In genomic region chr10:103855424-103855823, GRCh38 we compare ENCODE assay signal across 1 cellular context.
A peak's percentile ranks its signal among the peaks of the same experiment; 100 is the strongest.
TF ChIP-seq lines count a peak whose summit lies in the region.

TSS of gene SH3PXD2A (minus strand) at chr10:103855576. CDS start at chr10:103855266, 310 bp downstream.

TF ChIP-seq in HepG2, 621 proteins besides CTCF, POLR2A, EP300 and RAD21 (continued from another document and continues in another):
- TF ChIP-seq ZNF280B (CRISPR knock-in tag; IDR thresholded peaks at IDR 0.05; ENCODE audit: borderline replicate concordance) (no peak), U2AF2 (IDR thresholded peaks at IDR 0.05; ENCODE audit: low read depth, low read length) (no peak), RARA (CRISPR knock-in tag; IDR thresholded peaks at IDR 0.05) (no peak), ARNT (IDR thresholded peaks at IDR 0.05) (no peak), TOPORS (CRISPR knock-in tag; IDR thresholded peaks at IDR 0.05) (no peak; the same call in 1 of the 2 replicates), RBM39 (IDR thresholded peaks at IDR 0.05; ENCODE audit: low read depth, low read length, poor library complexity, severe bottlenecking) (no peak), ZNF407 (CRISPR knock-in tag; IDR thresholded peaks at IDR 0.05; ENCODE audit: not compliant biosample characterization) (no peak), NR2C2 (CRISPR knock-in tag; IDR thresholded peaks at IDR 0.05; ENCODE audit: borderline replicate concordance) (no peak), PTBP1 (IDR thresholded peaks at IDR 0.05; ENCODE audit: low read depth, low read length, poor library complexity, severe bottlenecking) (no peak), FOSL2 (CRISPR knock-in tag; IDR thresholded peaks at IDR 0.05) (no peak), ETV6 (CRISPR knock-in tag; conservative IDR thresholded peaks at IDR 0.05) (no peak), ZC3H4 (CRISPR knock-in tag; IDR thresholded peaks at IDR 0.05; ENCODE audit: borderline replicate concordance) (no peak), ZNF709 (CRISPR knock-in tag; IDR thresholded peaks at IDR 0.05) (no peak; the same call in 1 of the 2 replicates), SP1 (IDR thresholded peaks at IDR 0.05) (no peak), SP1 (CRISPR knock-in tag; IDR thresholded peaks at IDR 0.05) (peak; percentile 32; the same call in 1 of the 2 replicates), ARID4A (CRISPR knock-in tag; IDR thresholded peaks at IDR 0.05; ENCODE audit: borderline replicate concordance) (no peak), IKZF4 (CRISPR knock-in tag; IDR thresholded peaks at IDR 0.05; ENCODE audit: borderline replicate concordance, low read depth, not compliant biosample characterization) (no peak), BCL6 (CRISPR knock-in tag; IDR thresholded peaks at IDR 0.05) (no peak), ZMAT3 (CRISPR knock-in tag; conservative IDR thresholded peaks at IDR 0.05) (no peak), MAFF (IDR thresholded peaks at IDR 0.05; ENCODE audit: low read depth, low read length) (no peak), ZNF747 (CRISPR knock-in tag; IDR thresholded peaks at IDR 0.05; ENCODE audit: borderline replicate concordance) (no peak), NFAT5 (CRISPR knock-in tag; IDR thresholded peaks at IDR 0.05) (no peak), RCOR2 (CRISPR knock-in tag; IDR thresholded peaks at IDR 0.05) (no peak), HMGXB3 (CRISPR knock-in tag; IDR thresholded peaks at IDR 0.05; ENCODE audit: borderline replicate concordance) (no peak), TRIM24 (CRISPR knock-in tag; IDR thresholded peaks at IDR 0.05) (no peak), TFDP1 (CRISPR knock-in tag; IDR thresholded peaks at IDR 0.05; ENCODE audit: borderline replicate concordance) (peak; percentile 18; the same call in 1 of the 2 replicates), HNRNPLL (IDR thresholded peaks at IDR 0.05; ENCODE audit: low read depth, low read length, poor library complexity, severe bottlenecking) (peak; percentile 72), ZNF777 (CRISPR knock-in tag; IDR thresholded peaks at IDR 0.05) (no peak), ZNF713 (CRISPR knock-in tag; IDR thresholded peaks at IDR 0.05) (no peak)
